26 cellular contexts compared by ENCODE assay signal in the genomic region with DNA sequence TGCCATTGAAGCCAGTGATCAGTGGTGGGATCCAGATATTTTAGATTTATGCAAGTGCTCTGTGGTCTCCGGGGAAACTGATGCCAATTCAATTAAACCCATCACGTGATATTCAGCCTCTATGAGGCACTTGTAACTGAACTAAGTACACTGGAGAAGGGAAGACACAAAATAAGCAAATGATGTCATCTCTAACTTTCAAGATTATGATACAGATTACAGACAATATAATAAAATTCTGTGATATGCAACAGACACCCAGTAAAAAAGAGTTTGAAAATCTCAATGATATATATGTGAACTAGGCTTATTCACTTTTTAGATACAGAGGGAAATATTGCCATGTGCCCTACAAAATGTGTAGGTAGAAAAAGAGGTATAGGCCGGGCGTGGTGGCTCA.
DNase-seq lines count a peak whose midpoint lies in the region; ATAC-seq, FAIRE-seq and TF ChIP-seq lines count a peak whose summit lies in the region.
"Had no signal": no experiment of that assay in that cellular context is flagged by ENCODE, and none has a peak within 500 bp of the region (broad histone marks: within the 10 kb centered on the region; RNA-seq: fewer than 3 reads in every experiment).

No MANE protein-coding gene starts in this region.

- in situ Hi-C loops in IMR-90 (cut with MboI; ENCODE audit: low sequenced_read_pairs), result no loop called here
- in situ Hi-C loops in K562 (cut with MboI), result no loop called here

- H3K23ac ChIP-seq in IMR-90 (ENCODE audit: low read depth, low read length), result no peak overlapping the region
- no peak overlapping the region for H3K23ac ChIP-seq in mesenchymal stem cell (ENCODE audit: low read length in 2 of 2)

- H3K9ac ChIP-seq in BLaER1 (no peak overlapping the region), IMR-90 (ENCODE audit: low read depth, low read length) (no peak overlapping the region), K562 (ENCODE audit: insufficient read depth in 1 of 2, low read depth in 2 of 2, low read length in 2 of 2) (no peak overlapping the region), mesenchymal stem cell (ENCODE audit: low read length) (no peak overlapping the region)
- no peak overlapping the region for H3K9ac ChIP-seq in BLaER1 treated with 17β-estradiol and CSF1 and Interleukin-3, amounts not matched to agents 10 nM and 100 nM

- peaks cover 50% of the 10 kb centered on the region for H3K4me1 ChIP-seq in BLaER1
- peaks cover 0 to 51% (median 10%) of the 10 kb centered on the region in 10 experiments; a peak in 11 of 20 replicates for H3K4me1 ChIP-seq in BLaER1 treated with 17β-estradiol and CSF1 and Interleukin-3, amounts not matched to agents 10 nM and 100 nM
- peaks cover 6% of the 10 kb centered on the region for H3K4me1 ChIP-seq in IMR-90 (ENCODE audit: control insufficient read depth, insufficient read depth, low read length)
- no peaks in the 10 kb centered on the region for H3K4me1 ChIP-seq in K562 (replicated peaks in 1 of 2; ENCODE audit: control insufficient read depth in 2 of 2, insufficient read depth in 2 of 2, low read length in 2 of 2)
- H3K4me1 ChIP-seq in mesenchymal stem cell (ENCODE audit: control insufficient read depth, insufficient read depth, low read depth, low read length), result no peaks in the 10 kb centered on the region
- H3K4me1 ChIP-seq: BE2C had no signal

- no peak overlapping the region for H3K56ac ChIP-seq in IMR-90 (ENCODE audit: extremely low read depth, insufficient read depth, low read length)

- H4K91ac ChIP-seq in IMR-90 (ENCODE audit: insufficient read depth, low read depth, low read length), result no peak overlapping the region
- no peak overlapping the region for H4K91ac ChIP-seq in mesenchymal stem cell (ENCODE audit: low read length)

- no peak overlapping the region for H3K4me3 ChIP-seq in BLaER1
- no peak overlapping the region for H3K4me3 ChIP-seq in BLaER1 treated with 17β-estradiol and CSF1 and Interleukin-3, amounts not matched to agents 10 nM and 100 nM
- no peak overlapping the region for H3K4me3 ChIP-seq in IMR-90 (ENCODE audit: insufficient read depth, low read depth, low read length)
- no peak overlapping the region for H3K4me3 ChIP-seq in K562
- H3K4me3 ChIP-seq in mesenchymal stem cell (ENCODE audit: insufficient read depth in 1 of 2, low read depth in 1 of 2, low read length in 2 of 2), result no peak overlapping the region
- H3K4me3 ChIP-seq: GM12878 had no signal

- BruUV-seq in IMR-90 (replicated peaks; lab: Mats Ljungman, UMichigan), result no TSS peak
- no TSS peak for BruUV-seq in K562 (replicated peaks; lab: Mats Ljungman, UMichigan)

- no peak for FAIRE-seq in K562 (lab: Jason Lieb, UNC)
- FAIRE-seq: A204.1, GM12878, GM12892, GM18507 had no signal

- TF ChIP-seq POLR2A in IMR-90 (IDR thresholded peaks at IDR 0.05; ENCODE audit: low read depth, low read length) (no peak), K562 (conservative IDR thresholded peaks at IDR 0.05) (no peak)

- H2AFZ ChIP-seq in IMR-90 (replicated peaks; ENCODE audit: low read length, poor library complexity), result no peak overlapping the region
- H2AFZ ChIP-seq in K562 (ENCODE audit: low read depth, low read length), result no peak overlapping the region
- H2AFZ ChIP-seq in mesenchymal stem cell (ENCODE audit: low read depth, low read length), result no peak overlapping the region

- TF ChIP-seq CTCF in IMR-90 (conservative IDR thresholded peaks at IDR 0.05; ENCODE audit: low read depth, low read length) (no peak), K562 (IDR thresholded peaks at IDR 0.05 in 2 of 3, conservative IDR thresholded peaks at IDR 0.05 in 1 of 3; ENCODE audit: insufficient read depth in 2 of 3, low read depth in 1 of 3, low read length in 3 of 3) (no peak), omental fat pad (IDR thresholded peaks at IDR 0.05) (no peak)

- H2AK5ac ChIP-seq in IMR-90 (ENCODE audit: low read depth, low read length), result no peak overlapping the region
- H2AK5ac ChIP-seq in mesenchymal stem cell (ENCODE audit: low read length, severe bottlenecking), result no peak overlapping the region

- WGBS in IMR-90 (ENCODE audit: extremely low coverage in 2 of 2, insufficient read length in 1 of 2), 2 experiments, result 90% methylated on average over 2 of the region's 4 CpGs; no CpG with 5 or more reads in 1 of the 2 experiments
- WGBS in K562 (ENCODE audit: insufficient coverage, low coverage, missing lambda C conversion rate), result 1% methylated on average over 4 of the region's 4 CpGs
- 86% methylated on average over 2 of the region's 4 CpGs for WGBS in mesenchymal stem cell

- H2BK5ac ChIP-seq in IMR-90 (ENCODE audit: low read depth, low read length, poor library complexity, severe bottlenecking), result no peak overlapping the region
- H2BK5ac ChIP-seq in mesenchymal stem cell (ENCODE audit: low read depth, low read length, poor library complexity, severe bottlenecking), result no peak overlapping the region

- H2BK120ac ChIP-seq in IMR-90 (ENCODE audit: low read depth, low read length) (peak overlapping the region; percentile 23; the same call in 1 of the 2 replicates), mesenchymal stem cell (ENCODE audit: low read depth, low read length) (no peak overlapping the region)

- peak overlapping the region; percentile 18; the same call in 1 of the 2 replicates for H3K27ac ChIP-seq in BLaER1
- no peak overlapping the region for H3K27ac ChIP-seq in BLaER1 treated with 17β-estradiol and CSF1 and Interleukin-3, amounts not matched to agents 10 nM and 100 nM
- no peak overlapping the region for H3K27ac ChIP-seq in IMR-90 (ENCODE audit: insufficient read depth, low read length)
- no peak overlapping the region for H3K27ac ChIP-seq in K562 (ENCODE audit: extremely low read depth, low read depth, low read length)
- no peak overlapping the region for H3K27ac ChIP-seq in mesenchymal stem cell (ENCODE audit: low read length, poor library complexity, severe bottlenecking)

- H3K9me3 ChIP-seq in BLaER1 (peaks cover 4% of the 10 kb centered on the region; the same call in 1 of the 2 replicates), IMR-90 (ENCODE audit: control insufficient read depth, insufficient read depth, low read length) (no peaks in the 10 kb centered on the region), K562 (replicated peaks; ENCODE audit: control insufficient read depth, insufficient read depth, low read depth, low read length) (no peaks in the 10 kb centered on the region), mesenchymal stem cell (ENCODE audit: control insufficient read depth, low read length) (no peaks in the 10 kb centered on the region)
- peaks cover 0 to 23% (median 11%) of the 10 kb centered on the region in 11 experiments; a peak in 12 of 22 replicates for H3K9me3 ChIP-seq in BLaER1 treated with 17β-estradiol and CSF1 and Interleukin-3, amounts not matched to agents 10 nM and 100 nM (replicated peaks in 1 of 11)
- H3K9me3 ChIP-seq: BE2C had no signal

- dilution Hi-C loops in IMR-90 (cut with HindIII; ENCODE audit: low sequenced_read_pairs, unreplicated experiment), result loop anchor here (25.0 kb wide), 1 partner anchor 503 kb away; no protein-coding TSS in a partner anchor

- H3K4me2 ChIP-seq in BLaER1 (peak overlapping the region; percentile 42), IMR-90 (ENCODE audit: low read depth, low read length) (no peak overlapping the region), K562 (ENCODE audit: insufficient read depth, low read length) (no peak overlapping the region), mesenchymal stem cell (ENCODE audit: low read length, poor library complexity, severe bottlenecking) (no peak overlapping the region)
- peak overlapping the region in 7 of 11 experiments; percentile 4 to 62 (median 36); a peak in 9 of 22 replicates for H3K4me2 ChIP-seq in BLaER1 treated with 17β-estradiol and CSF1 and Interleukin-3, amounts not matched to agents 10 nM and 100 nM

- H3K79me1 ChIP-seq in IMR-90 (ENCODE audit: low read depth in 1 of 2, low read length in 2 of 2) (no peaks in the 10 kb centered on the region), mesenchymal stem cell (replicated peaks; ENCODE audit: low read length, poor library complexity, severe bottlenecking) (no peaks in the 10 kb centered on the region)

- H3K27me3 ChIP-seq in BLaER1, result no peaks in the 10 kb centered on the region
- no peaks in the 10 kb centered on the region for H3K27me3 ChIP-seq in BLaER1 treated with 17β-estradiol and CSF1 and Interleukin-3, amounts not matched to agents 10 nM and 100 nM
- H3K27me3 ChIP-seq in IMR-90 (ENCODE audit: control insufficient read depth, insufficient read depth, low read length), result no peaks in the 10 kb centered on the region
- no peaks in the 10 kb centered on the region for H3K27me3 ChIP-seq in K562 (ENCODE audit: control insufficient read depth in 2 of 2, insufficient read depth in 2 of 2, low read length in 2 of 2)
- no peaks in the 10 kb centered on the region for H3K27me3 ChIP-seq in mesenchymal stem cell (ENCODE audit: control insufficient read depth in 1 of 2, insufficient read depth in 1 of 2, low read length in 2 of 2)
- H3K27me3 ChIP-seq: BE2C had no signal

- no peaks in the 10 kb centered on the region for H3K79me2 ChIP-seq in K562 (ENCODE audit: control insufficient read depth, insufficient read depth, low read length)

- peaks cover 7% of the 10 kb centered on the region for H3K9me1 ChIP-seq in IMR-90 (ENCODE audit: insufficient read depth, low read length)
- H3K9me1 ChIP-seq in K562 (ENCODE audit: control insufficient read depth, insufficient read depth, low read length), result no peaks in the 10 kb centered on the region

- H3K36me3 ChIP-seq in BLaER1 (no peaks in the 10 kb centered on the region), IMR-90 (ENCODE audit: control insufficient read depth, insufficient read depth, low read length) (no peaks in the 10 kb centered on the region), K562 (ENCODE audit: control insufficient read depth, insufficient read depth, low read length) (no peaks in the 10 kb centered on the region), mesenchymal stem cell (ENCODE audit: control insufficient read depth in 1 of 2, insufficient read depth in 2 of 2, low read depth in 1 of 2, low read length in 2 of 2) (no peaks in the 10 kb centered on the region)
- no peaks in the 10 kb centered on the region for H3K36me3 ChIP-seq in BLaER1 treated with 17β-estradiol and CSF1 and Interleukin-3, amounts not matched to agents 10 nM and 100 nM
- H3K36me3 ChIP-seq: BE2C had no signal

- no peak overlapping the region for H3K18ac ChIP-seq in IMR-90 (ENCODE audit: low read depth, low read length)
- H3K18ac ChIP-seq in mesenchymal stem cell (ENCODE audit: low read depth in 1 of 2, low read length in 2 of 2), result no peak overlapping the region

- H2BK15ac ChIP-seq in IMR-90 (ENCODE audit: low read depth, low read length) (0 out of 3 replicates have a peak overlapping the region, but pooled peaks have one; percentile 50), mesenchymal stem cell (ENCODE audit: low read depth, poor library complexity, severe bottlenecking) (no peak overlapping the region)

- no peak for ATAC-seq in IMR-90 (ENCODE audit: low read depth)
- no peak for ATAC-seq in K562
- ATAC-seq in GM21723 (IDR thresholded peaks at IDR 0.05; ENCODE audit: unreplicated experiment), result no peak
- no peak for ATAC-seq in omental fat pad (ENCODE audit: low FRiP score)
- ATAC-seq: GM12878 had no signal

- no peak for TF ChIP-seq RAD21 in IMR-90 (IDR thresholded peaks at IDR 0.05; ENCODE audit: low read length)
- TF ChIP-seq RAD21 in K562 (CRISPR knock-in tag; conservative IDR thresholded peaks at IDR 0.05 in 1 of 2, IDR thresholded peaks at IDR 0.05 in 1 of 2), result no peak

- H3K14ac ChIP-seq in IMR-90 (replicated peaks; ENCODE audit: low read depth, low read length), result 0 out of 2 replicates have a peak overlapping the region, but pooled peaks have one; percentile 22
- no peak overlapping the region for H3K14ac ChIP-seq in mesenchymal stem cell (ENCODE audit: low read length in 2 of 2)

- POLR2A ChIA-PET in IMR-90 (lab: Charles Lee; ENCODE audit: unreplicated experiment) (no interaction called here), K562 (lab: Yijun Ruan, JAX) (no interaction called here)

- CTCF ChIA-PET in IMR-90 (lab: Yijun Ruan, JAX) (no interaction called here), K562 (lab: Yijun Ruan, JAX; ENCODE audit: low intra/inter-chr PET ratio) (no interaction called here)

- intact Hi-C loops in IMR-90 (cut with micrococcal nuclease) (no loop called here), K562 (cut with micrococcal nuclease) (no loop called here)

- no peak overlapping the region for H2BK12ac ChIP-seq in mesenchymal stem cell (ENCODE audit: low read length in 2 of 2)

- no peak for TF ChIP-seq EP300 in K562 (IDR thresholded peaks at IDR 0.05; ENCODE audit: low read length)

- H4K5ac ChIP-seq in IMR-90 (ENCODE audit: low read depth, low read length), result no peak overlapping the region

- no peak overlapping the region for H2BK20ac ChIP-seq in IMR-90 (ENCODE audit: low read depth, low read length)

- no peak overlapping the region for H2AK9ac ChIP-seq in IMR-90 (replicated peaks; ENCODE audit: low read depth, low read length, poor library complexity)

- no peak overlapping the region for H3K4ac ChIP-seq in IMR-90 (ENCODE audit: low read depth, low read length)
- no peak overlapping the region for H3K4ac ChIP-seq in mesenchymal stem cell (ENCODE audit: low read depth in 1 of 2, low read length in 2 of 2)

- H4K8ac ChIP-seq in IMR-90 (ENCODE audit: low read depth in 2 of 2, low read length in 2 of 2) (no peak overlapping the region), mesenchymal stem cell (ENCODE audit: low read length) (no peak overlapping the region)

- no peak for DNase-seq in IMR-90
- no peak for DNase-seq in K562 (ENCODE audit: extremely low read depth in 1 of 4, low spot score in 3 of 4)
- no peak for DNase-seq in mesenchymal stem cell
- no peak for DNase-seq in putamen (ENCODE audit: low spot score)
- DNase-seq in omental fat pad (ENCODE audit: low spot score), result no peak
- DNase-seq: 8988T; ACHN; BE2C; CD4-positive, alpha-beta memory T cell; CD4-positive, CD25-positive, alpha-beta regulatory T cell; CD8-positive, alpha-beta memory T cell; COR-L47; DMS 273 treated with DMSO at 0.1 percent for 48 hours; DMS153; DMS53; DMS79; DND-41; EL; GDM1 had no signal

- H4K20me1 ChIP-seq in BLaER1 (no peaks in the 10 kb centered on the region), IMR-90 (ENCODE audit: insufficient read depth, low read length) (no peaks in the 10 kb centered on the region), K562 (replicated peaks; ENCODE audit: control insufficient read depth, insufficient read depth, low read length) (no peaks in the 10 kb centered on the region)
- H4K20me1 ChIP-seq in BLaER1 treated with 17β-estradiol and CSF1 and Interleukin-3, amounts not matched to agents 10 nM and 100 nM, result no peaks in the 10 kb centered on the region

Comparison
In these comparisons a context has a peak if more than half of its experiments do, and no peak if none do; other contexts are left out.
1. H3K4me2 ChIP-seq: peak in BLaER1 (single experiment) and BLaER1 treated with 17β-estradiol and CSF1 and Interleukin-3, amounts not matched to agents 10 nM and 100 nM (7 of 11); none in IMR-90 (single experiment), K562 (single experiment) and mesenchymal stem cell (single experiment).